In genomic region chr2:120604767-120605166, GRCh38 we compare ENCODE assay signal across 13 cellular contexts.
DNase-seq lines count a peak whose midpoint lies in the region; ATAC-seq and TF ChIP-seq lines count a peak whose summit lies in the region.
"Had no signal": no experiment of that assay in that cellular context is flagged by ENCODE, and none has a peak within 500 bp of the region (broad histone marks: within the 10 kb centered on the region; RNA-seq: fewer than 3 reads in every experiment).

No MANE protein-coding gene starts in this region.

- H3K9me3 ChIP-seq in left ventricle myocardium inferior (replicated peaks) (no peaks in the 10 kb centered on the region), right cardiac atrium (ENCODE audit: control insufficient read depth, low read length) (no peaks in the 10 kb centered on the region), neutrophil (no peaks in the 10 kb centered on the region)
- H3K9me3 ChIP-seq: BLaER1 treated with 17β-estradiol and CSF1 and Interleukin-3, amounts not matched to agents 10 nM and 100 nM had no signal

- H3K27me3 ChIP-seq in left ventricle myocardium inferior (ENCODE audit: low read depth) (peaks cover 46% of the 10 kb centered on the region), right cardiac atrium (ENCODE audit: control insufficient read depth, insufficient read depth) (no peaks in the 10 kb centered on the region), neutrophil (no peaks in the 10 kb centered on the region)
- H3K27me3 ChIP-seq: BLaER1 treated with 17β-estradiol and CSF1 and Interleukin-3, amounts not matched to agents 10 nM and 100 nM had no signal

- H3K4me3 ChIP-seq in left ventricle myocardium inferior (no peak overlapping the region), right cardiac atrium (ENCODE audit: low read length) (no peak overlapping the region), neutrophil (ENCODE audit: low read depth in 1 of 2, low read length in 1 of 2) (no peak overlapping the region)
- H3K4me3 ChIP-seq: BLaER1 treated with 17β-estradiol and CSF1 and Interleukin-3, amounts not matched to agents 10 nM and 100 nM; GM12878; GM23248 had no signal

- ATAC-seq in left cardiac atrium (no peak), right cardiac atrium (no peak), HG02610 (IDR thresholded peaks at IDR 0.05; ENCODE audit: unreplicated experiment) (no peak)
- ATAC-seq: GM12878 had no signal

- intact Hi-C loops in left ventricle myocardium inferior (cut with micrococcal nuclease) (no loop called here), left cardiac atrium (cut with DNase I) (no loop called here), right cardiac atrium (cut with DNase I) (no loop called here)

- H3K27ac ChIP-seq in left ventricle myocardium inferior (replicated peaks) (no peak overlapping the region), right cardiac atrium (ENCODE audit: low read length) (no peak overlapping the region), neutrophil (peak overlapping the region; percentile 75)

- H3K4me1 ChIP-seq in left ventricle myocardium inferior (peaks cover 11% of the 10 kb centered on the region), right cardiac atrium (ENCODE audit: control insufficient read depth, insufficient read depth, low read length) (peaks cover 2% of the 10 kb centered on the region), neutrophil (ENCODE audit: control insufficient read depth in 1 of 2, insufficient read depth in 1 of 2, low read depth in 1 of 2, low read length in 1 of 2) (peaks cover 39 to 42% of the 10 kb centered on the region in 2 experiments)

- TF ChIP-seq CTCF in left ventricle myocardium inferior (IDR thresholded peaks at IDR 0.05; ENCODE audit: borderline replicate concordance) (no peak), neutrophil (IDR thresholded peaks at IDR 0.05) (no peak)

- DNase-seq in left ventricle myocardium inferior (peak; percentile 7), left cardiac atrium (no peak), right cardiac atrium (peak in 2 of 3 donors; percentile 16 to 23), NCI-H1436 (lab: John Stamatoyannopoulos, UW) (no peak), mucosa of gallbladder (ENCODE audit: low spot score) (no peak)
- DNase-seq: ACHN; CD4-positive, CD25-positive, alpha-beta regulatory T cell; GM23248; H7 had no signal

- whole genome bisulfite sequencing in right cardiac atrium: 97% methylated on average over 6 of the region's 6 CpGs

- H3K36me3 ChIP-seq in left ventricle myocardium inferior (no peaks in the 10 kb centered on the region), neutrophil (no peaks in the 10 kb centered on the region)
- H3K36me3 ChIP-seq: BLaER1 treated with 17β-estradiol and CSF1 and Interleukin-3, amounts not matched to agents 10 nM and 100 nM had no signal

Comparison
In these comparisons a context has a peak if more than half of its experiments do, and no peak if none do; other contexts are left out.
1. DNase-seq: peak in left ventricle myocardium inferior (single experiment) and right cardiac atrium (2 of 3); none in left cardiac atrium (single experiment), NCI-H1436 (single experiment) and mucosa of gallbladder (single experiment).